25 cellular contexts compared by ENCODE assay signal in genomic region chr10:84890701-84891100, GRCh38.
"Had no signal": no experiment of that assay in that cellular context is flagged by ENCODE, and none has a peak within 500 bp of the region (broad histone marks: within the 10 kb centered on the region; RNA-seq: fewer than 3 reads in every experiment).

No MANE protein-coding gene starts in this region.

- H3K36me3 ChIP-seq: lower lobe of right lung, right atrium auricular region, right lobe of liver, transverse colon, upper lobe of left lung, vagina had no signal

- H3K9me3 ChIP-seq: lower lobe of right lung, right atrium auricular region, right lobe of liver, transverse colon, upper lobe of left lung, vagina had no signal

- DNase-seq: hippocampal formation; kidney glomerular epithelial cell; left cardiac atrium; lower lobe of right lung; mammary epithelial cell; mesenchymal stem cell; naive thymus-derived CD8-positive, alpha-beta T cell; nucleus accumbens; right lobe of liver; stimulated activated CD4-positive, alpha-beta T cell treated with anti-CD3 and anti-CD28 coated beads, Interleukin-1b, Interleukin-23, amount 100 ng/mL, for 48 hours; stimulated activated CD4-positive, alpha-beta T cell treated with anti-CD3 and anti-CD28 coated beads, Interleukin-2, amount 100 ng/mL, for 48 hours; stimulated activated CD4-positive, alpha-beta T cell treated with anti-CD3 and anti-CD28 coated beads, Interleukin-4, amount 100 ng/mL, for 4 hours; stimulated activated CD8-positive, alpha-beta memory T cell treated with anti-CD3 and anti-CD28 coated beads, Interleukin-4, amount 100 ng/mL, for 48 hours; stimulated activated naive CD4-positive, alpha-beta T cell treated with Interleukin-2 at 50 U/mL for 16 hours; stimulated activated naive CD8-positive, alpha-beta T cell treated with anti-CD3 and anti-CD28 coated beads, Interleukin-15, amount 100 ng/mL, for 72 hours; substantia nigra; transverse colon had no signal

- ATAC-seq: left lobe of liver; lower lobe of right lung; naive thymus-derived CD8-positive, alpha-beta T cell; right lobe of liver; stimulated activated memory B cell treated with anti-CD40 and anti-IgM and Interleukin-4, amounts not matched to agents 10 μg/mL and 1 μg/mL and 100 μg/mL, for 72 hours; stimulated activated naive CD8-positive, alpha-beta T cell treated with anti-CD3 and anti-CD28 coated beads, Interleukin-15, amount 100 ng/mL, for 72 hours had no signal

- H3K27ac ChIP-seq: lower lobe of right lung, parathyroid adenoma, right atrium auricular region, right lobe of liver, transverse colon, upper lobe of left lung, vagina had no signal

- H3K27me3 ChIP-seq: right atrium auricular region, right lobe of liver, transverse colon, upper lobe of left lung, vagina had no signal

- FAIRE-seq: keratinocyte had no signal

- H3K4me1 ChIP-seq: lower lobe of right lung, parathyroid adenoma, right atrium auricular region, right lobe of liver, transverse colon, upper lobe of left lung, vagina had no signal

- H3K4me3 ChIP-seq: lower lobe of right lung, right atrium auricular region, right lobe of liver, smooth muscle cell, transverse colon, upper lobe of left lung, vagina had no signal
